In genomic region chr20:24423291-24423690, GRCh38 we compare ENCODE assay signal across 14 cellular contexts. TPM values are rescaled to one million over a fixed set of nuclear protein-coding genes. Genes with fewer than 3 reads are reported as not detected.
DNase-seq lines count a peak whose midpoint lies in the region; ATAC-seq and TF ChIP-seq lines count a peak whose summit lies in the region.
"Had no signal": no experiment of that assay in that cellular context is flagged by ENCODE, and none has a peak within 500 bp of the region (broad histone marks: within the 10 kb centered on the region; RNA-seq: fewer than 3 reads in every experiment).

No MANE protein-coding gene starts in this region.

- DNase-seq in esophagus muscularis mucosa (ENCODE audit: extremely low spot score) = peak; percentile 62
- no peak for DNase-seq in upper lobe of right lung
- DNase-seq in SIG-M5 (lab: John Stamatoyannopoulos, UW) = no peak
- DNase-seq in NCI-H2107 treated with DMSO at 0.1 percent for 48 hours (lab: John Stamatoyannopoulos, UW; ENCODE audit: unreplicated experiment) = no peak
- DNase-seq: ACHN; BE2C; C1 segment of cervical spinal cord; Caco-2; CD4-positive, CD25-positive, alpha-beta regulatory T cell; HFFc6 had no signal

- H4K20me1 ChIP-seq in OCI-LY3 (ENCODE audit: insufficient read depth, low read length) = no peaks in the 10 kb centered on the region
- H4K20me1 ChIP-seq in neural cell (ENCODE audit: insufficient read depth) = no peaks in the 10 kb centered on the region

- H3K4me3 ChIP-seq in OCI-LY3 (ENCODE audit: low read length) (peak overlapping the region; percentile 57), esophagus muscularis mucosa (no peak overlapping the region), neural cell (ENCODE audit: low read length) (peak overlapping the region; percentile 41), upper lobe of right lung (no peak overlapping the region)

- no peaks in the 10 kb centered on the region for H3K9me2 ChIP-seq in neural cell (ENCODE audit: insufficient read depth, low read length)

- intact Hi-C loops in esophagus muscularis mucosa (cut with DNase I) (no loop called here), upper lobe of right lung (cut with DNase I) (no loop called here)

- no peaks in the 10 kb centered on the region for H3K79me2 ChIP-seq in OCI-LY3 (ENCODE audit: low read length)
- H3K79me2 ChIP-seq in neural cell (replicated peaks; ENCODE audit: insufficient read depth, low read length) = no peaks in the 10 kb centered on the region

- H3K27me3 ChIP-seq in OCI-LY3 (ENCODE audit: low read depth, low read length) (no peaks in the 10 kb centered on the region), esophagus muscularis mucosa (peaks cover 0 to 14% (median 0%) of the 10 kb centered on the region in 4 donors), neural cell (ENCODE audit: insufficient read depth, low read depth, low read length) (no peaks in the 10 kb centered on the region), upper lobe of right lung (no peaks in the 10 kb centered on the region)
- H3K27me3 ChIP-seq: BE2C had no signal

- peaks cover 54% of the 10 kb centered on the region for H3K4me1 ChIP-seq in OCI-LY3 (ENCODE audit: low read length)
- no peaks in the 10 kb centered on the region for H3K4me1 ChIP-seq in esophagus muscularis mucosa
- H3K4me1 ChIP-seq in upper lobe of right lung = no peaks in the 10 kb centered on the region
- H3K4me1 ChIP-seq: Caco-2 had no signal

- 53% methylated on average over 7 of the region's 7 CpGs for WGBS in esophagus muscularis mucosa

- no peaks in the 10 kb centered on the region for H3F3A ChIP-seq in neural cell (ENCODE audit: insufficient read depth, low read length, poor library complexity, severe bottlenecking)

- no peak for TF ChIP-seq POLR2A in esophagus muscularis mucosa (IDR thresholded peaks at IDR 0.05; ENCODE audit: low read depth)

- H2AFZ ChIP-seq in OCI-LY3 (ENCODE audit: low read depth, low read length) (no peak overlapping the region), neural cell (ENCODE audit: low read depth, low read length) (no peak overlapping the region)

- no peak for TF ChIP-seq EP300 in esophagus muscularis mucosa (IDR thresholded peaks at IDR 0.05)
- peak; percentile 18 for TF ChIP-seq EP300 in neural cell (conservative IDR thresholded peaks at IDR 0.05; ENCODE audit: poor library complexity, severe bottlenecking)

- ATAC-seq in upper lobe of right lung = no peak
- ATAC-seq: HCT116 had no signal

- TF ChIP-seq CTCF in OCI-LY3 (IDR thresholded peaks at IDR 0.05; ENCODE audit: low read depth, low read length) (no peak), esophagus muscularis mucosa (IDR thresholded peaks at IDR 0.05) (no peak), neural cell (IDR thresholded peaks at IDR 0.05; ENCODE audit: poor library complexity, severe bottlenecking) (no peak), upper lobe of right lung (IDR thresholded peaks at IDR 0.05) (no peak)

- 0 out of 2 replicates have a peak, but pooled peaks cover 4% of the 10 kb centered on the region for H3K9me3 ChIP-seq in OCI-LY3 (ENCODE audit: insufficient read depth, low read length)
- no peaks in the 10 kb centered on the region for H3K9me3 ChIP-seq in esophagus muscularis mucosa
- no peaks in the 10 kb centered on the region for H3K9me3 ChIP-seq in neural cell (ENCODE audit: low read length)
- H3K9me3 ChIP-seq in upper lobe of right lung = no peaks in the 10 kb centered on the region
- H3K9me3 ChIP-seq: BE2C, Caco-2 had no signal

- H3K4me2 ChIP-seq in OCI-LY3 (ENCODE audit: low read length) (peak overlapping the region; percentile 75), neural cell (ENCODE audit: low read length) (peak overlapping the region; percentile 2)

- H3K27ac ChIP-seq in OCI-LY3 (ENCODE audit: low read length) (peak overlapping the region; percentile 96), esophagus muscularis mucosa (replicated peaks in 1 of 4) (no peak overlapping the region), neural cell (ENCODE audit: low read length) (peak overlapping the region; percentile 46), upper lobe of right lung (no peak overlapping the region)
- H3K27ac ChIP-seq: HL-60 had no signal

- peak overlapping the region; percentile 69 for H3K9ac ChIP-seq in OCI-LY3 (ENCODE audit: low read length)
- H3K9ac ChIP-seq in neural cell (ENCODE audit: low read length) = no peak overlapping the region

- H3K36me3 ChIP-seq in OCI-LY3 (replicated peaks; ENCODE audit: low read depth, low read length) (peaks cover 10% of the 10 kb centered on the region), esophagus muscularis mucosa (no peaks in the 10 kb centered on the region), neural cell (ENCODE audit: insufficient read depth, low read length) (no peaks in the 10 kb centered on the region), upper lobe of right lung (no peaks in the 10 kb centered on the region)
- H3K36me3 ChIP-seq: BE2C had no signal

- no peak for TF ChIP-seq RAD21 in neural cell (conservative IDR thresholded peaks at IDR 0.05)

TF ChIP-seq in neural cell, 6 proteins besides CTCF, POLR2A, EP300 and RAD21:
- TF ChIP-seq SMC3 (conservative IDR thresholded peaks at IDR 0.05; ENCODE audit: poor library complexity) (no peak), REST (IDR thresholded peaks at IDR 0.05; ENCODE audit: borderline replicate concordance) (peak; percentile 25)

RNA-seq across cellular contexts. Expression of gene SYNDIG1, which starts 46.1 kb away (rescaled TPM):
- total RNA-seq in esophagus muscularis mucosa (not detected), upper lobe of right lung (not detected)
- polyA plus RNA-seq in neural cell = 0.22 and 0.46 TPM in 2 replicates
- polyA minus RNA-seq in neural cell = 1.0 and 1.2 TPM in 2 replicates
- total RNA-seq: Caco-2; CD4-positive, CD25-positive, alpha-beta regulatory T cell had no signal
- polyA plus RNA-seq: CD4-positive, CD25-positive, alpha-beta regulatory T cell had no signal

Comparison
In these comparisons a context has a peak if more than half of its experiments do, and no peak if none do; other contexts are left out.
1. H3K27ac ChIP-seq: peak in OCI-LY3 (single experiment) and neural cell (single experiment); none in esophagus muscularis mucosa (0 of 4) and upper lobe of right lung (single experiment).
2. H3K4me3 ChIP-seq: peak in OCI-LY3 (single experiment) and neural cell (single experiment); none in esophagus muscularis mucosa (0 of 4) and upper lobe of right lung (single experiment).